ENCODE assay signal across 32 cellular contexts in genomic region chr10:90822508-90822907, GRCh38.
"Had no signal": no experiment of that assay in that cellular context is flagged by ENCODE, and none has a peak within 500 bp of the region (broad histone marks: within the 10 kb centered on the region; RNA-seq: fewer than 3 reads in every experiment).

No MANE protein-coding gene starts in this region.

- H3K27me3 ChIP-seq: neural progenitor cell, neutrophil, testis, thyroid gland, transverse colon, upper lobe of left lung, vagina had no signal

- H3K27ac Mint-ChIP-seq: mesothelial cell of epicardium; naive B cell; natural killer cell; nephron progenitor cell; neural progenitor cell; stimulated activated naive B cell treated with anti-CD40 and anti-IgM and Interleukin-4, amounts not matched to agents 10 μg/mL and 1 μg/mL and 100 μg/mL, for 72 hours had no signal

- H3K9me3 ChIP-seq: neutrophil, pancreas, prostate gland, testis, thyroid gland, transverse colon, vagina had no signal

- H3K4me2 ChIP-seq: neural progenitor cell had no signal

- H3K4me3 Mint-ChIP-seq: mesothelial cell of epicardium; naive B cell; natural killer cell; nephron progenitor cell; neural progenitor cell; stimulated activated naive B cell treated with anti-CD40 and anti-IgM and Interleukin-4, amounts not matched to agents 10 μg/mL and 1 μg/mL and 100 μg/mL, for 72 hours had no signal

- H3K27ac ChIP-seq: lower lobe of right lung, neural progenitor cell, neutrophil, pancreas, prostate gland, skin epidermis, stomach, testis, thyroid gland, transverse colon, upper lobe of left lung, vagina had no signal

- H3K4me1 Mint-ChIP-seq: naive B cell; natural killer cell; nephron progenitor cell; neural progenitor cell; stimulated activated naive B cell treated with anti-CD40 and anti-IgM and Interleukin-4, amounts not matched to agents 10 μg/mL and 1 μg/mL and 100 μg/mL, for 72 hours had no signal

- H3K9ac ChIP-seq: neural progenitor cell had no signal

- H3K4me1 ChIP-seq: lower lobe of right lung, pancreas, prostate gland, stomach, testis, thyroid gland, transverse colon, upper lobe of left lung, vagina had no signal

- H3K9me3 Mint-ChIP-seq: neural progenitor cell had no signal

- H3K4me3 ChIP-seq: lower lobe of right lung, neural progenitor cell, pancreas, prostate gland, skin epidermis, stomach, testis, thyroid gland, transverse colon, upper lobe of left lung, vagina had no signal

- DNase-seq: hypothalamus; kidney glomerular epithelial cell; left cardiac atrium; lower lobe of right lung; mammary epithelial cell; mesenchymal stem cell; naive B cell; natural killer cell; nephron progenitor cell; pancreas; posterior cingulate gyrus; retina; right cardiac atrium; stimulated activated CD4-positive, alpha-beta T cell treated with anti-CD3 and anti-CD28 coated beads, Interleukin-12 subunit alpha, Interleukin-12 subunit beta, amount 100 ng/mL, for 4 hours; stimulated activated CD4-positive, alpha-beta T cell treated with anti-CD3 and anti-CD28 coated beads, Interleukin-15, amount 100 ng/mL, for 24 hours; stimulated activated CD4-positive, alpha-beta T cell treated with anti-CD3 and anti-CD28 coated beads, Interleukin-2, amount 100 ng/mL, for 24 hours; stimulated activated CD4-positive, alpha-beta T cell treated with anti-CD3 and anti-CD28 coated beads, Interleukin-4, amount 100 ng/mL, for 1 hour; stimulated activated naive B cell treated with anti-CD40 and anti-IgM and Interleukin-4, amounts not matched to agents 10 μg/mL and 1 μg/mL and 100 μg/mL, for 72 hours; stimulated activated naive CD8-positive, alpha-beta T cell treated with anti-CD3 and anti-CD28 coated beads, Interleukin-15, Interleukin-2, amounts not matched to agents 100 U/mL and 50 U/mL, for 24 hours; stomach; testis; thyroid gland; transverse colon; upper lobe of left lung had no signal

- ATAC-seq: left cardiac atrium; left lobe of liver; lower lobe of right lung; natural killer cell; pancreas; right cardiac atrium; sciatic nerve; stimulated activated naive B cell treated with anti-CD40 and anti-IgM and Interleukin-4, amounts not matched to agents 10 μg/mL and 1 μg/mL and 100 μg/mL, for 72 hours; stimulated activated naive CD8-positive, alpha-beta T cell treated with anti-CD3 and anti-CD28 coated beads, Interleukin-15, Interleukin-2, amounts not matched to agents 100 U/mL and 50 U/mL, for 24 hours had no signal

- H3K36me3 ChIP-seq: lower lobe of right lung, neural progenitor cell, neutrophil, pancreas, prostate gland, stomach, thyroid gland, transverse colon, upper lobe of left lung, vagina had no signal

- H3K36me3 Mint-ChIP-seq: mesothelial cell of epicardium, natural killer cell, neural progenitor cell had no signal
